ENCODE assay signal across 9 cellular contexts in the genomic region with DNA sequence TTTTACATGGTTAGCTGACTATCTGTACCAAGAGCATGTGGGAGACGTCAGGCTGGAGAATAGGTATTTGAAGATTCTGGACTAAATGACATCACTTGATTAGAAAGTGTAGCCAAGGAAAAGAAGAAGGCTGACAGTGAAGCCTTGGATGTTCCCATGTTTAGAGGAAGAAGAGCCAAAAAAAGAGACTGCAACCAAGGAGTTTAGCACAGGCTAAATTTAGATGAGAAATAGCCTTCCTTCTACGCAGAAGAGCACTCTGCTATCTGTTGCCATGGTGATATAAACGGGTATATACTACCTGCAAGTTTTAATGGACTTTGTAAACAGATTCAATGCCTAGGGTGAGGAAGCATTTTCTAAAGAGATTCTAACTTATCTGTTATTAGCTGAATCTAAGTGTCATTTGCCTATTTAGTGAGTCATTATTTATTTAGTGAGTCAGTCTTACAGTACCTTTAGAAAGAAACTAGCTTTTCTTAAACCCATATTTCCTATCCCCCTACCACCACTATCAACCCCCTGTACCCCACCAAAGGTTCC.
A peak's percentile ranks its signal among the peaks of the same experiment; 100 is the strongest.
DNase-seq lines count a peak whose midpoint lies in the region; ATAC-seq and TF ChIP-seq lines count a peak whose summit lies in the region.
"Had no signal": no experiment of that assay in that cellular context is flagged by ENCODE, and none has a peak within 500 bp of the region (broad histone marks: within the 10 kb centered on the region; RNA-seq: fewer than 3 reads in every experiment).

No MANE protein-coding gene starts in this region.

- no peaks in the 10 kb centered on the region for H3K9me3 Mint-ChIP-seq in osteocyte (ENCODE audit: unreplicated experiment)

- no peak overlapping the region for H3K4me3 ChIP-seq in HL-60 (replicated peaks; ENCODE audit: insufficient read depth, low read length)

- H3K27ac ChIP-seq in HL-60 (replicated peaks): 0 out of 2 replicates have a peak overlapping the region, but pooled peaks have one; percentile 8
- H3K27ac ChIP-seq: parathyroid adenoma had no signal

- H3K4me1 Mint-ChIP-seq in osteocyte (ENCODE audit: unreplicated experiment): peaks cover 77% of the 10 kb centered on the region

- H3K27ac Mint-ChIP-seq in osteocyte (ENCODE audit: unreplicated experiment): peak overlapping the region; percentile 95

- H3K36me3 Mint-ChIP-seq in osteocyte (ENCODE audit: unreplicated experiment): peaks cover 2% of the 10 kb centered on the region

- peak overlapping the region; percentile 39 for H3K4me3 Mint-ChIP-seq in osteocyte (ENCODE audit: unreplicated experiment)

- peak; percentile 44 for ATAC-seq in esophagus mucosa
- no peak for ATAC-seq in HG03521 (IDR thresholded peaks at IDR 0.05; ENCODE audit: unreplicated experiment)
- ATAC-seq in HG03457 (IDR thresholded peaks at IDR 0.05; ENCODE audit: unreplicated experiment): no peak

- DNase-seq in HL-60 (ENCODE audit: low read depth in 1 of 2, low spot score in 1 of 2): no peak
- peak; percentile 32 for DNase-seq in NCI-H774 (lab: John Stamatoyannopoulos, UW)
- DNase-seq in osteocyte (ENCODE audit: extremely low spot score, unreplicated experiment): no peak
- DNase-seq in Kasumi-1 (lab: John Stamatoyannopoulos, UW): no peak
- DNase-seq: MM.1S had no signal

- H3K27me3 Mint-ChIP-seq in osteocyte (ENCODE audit: unreplicated experiment): no peaks in the 10 kb centered on the region

- H3K27me3 ChIP-seq in HL-60 (ENCODE audit: insufficient read depth, poor library complexity, severe bottlenecking): no peaks in the 10 kb centered on the region

- TF ChIP-seq CTCF in HL-60 (IDR thresholded peaks at IDR 0.05; ENCODE audit: insufficient read depth, low read length) (no peak), osteocyte (IDR thresholded peaks at IDR 0.05) (no peak)
